23 cellular contexts compared by ENCODE assay signal in the genomic region with DNA sequence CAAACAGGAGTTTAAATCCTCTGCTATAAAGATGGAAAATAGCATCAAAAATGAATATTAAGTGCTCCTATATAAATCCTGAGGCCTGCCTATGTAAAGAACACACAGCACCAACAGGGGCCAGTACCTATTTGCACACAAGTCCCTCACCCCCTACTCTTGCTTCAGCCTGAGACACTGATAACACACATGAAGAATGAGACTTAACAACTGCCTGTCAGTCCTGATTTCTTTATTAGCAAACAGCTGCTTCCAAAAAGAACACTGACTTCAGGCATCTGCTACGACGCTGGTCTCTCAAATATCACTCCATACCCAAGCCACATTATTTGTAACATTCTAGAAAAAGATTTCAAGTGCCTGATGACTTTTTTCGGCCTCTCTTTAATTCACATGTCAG. TPM values are rescaled to one million over a fixed set of nuclear protein-coding genes. Genes with fewer than 3 reads are reported as not detected.
DNase-seq lines count a peak whose midpoint lies in the region; ATAC-seq and TF ChIP-seq lines count a peak whose summit lies in the region.
"Had no signal": no experiment of that assay in that cellular context is flagged by ENCODE, and none has a peak within 500 bp of the region (broad histone marks: within the 10 kb centered on the region; RNA-seq: fewer than 3 reads in every experiment).

No MANE protein-coding gene starts in this region.

- no peaks in the 10 kb centered on the region for H3K27me3 Mint-ChIP-seq in nephron (ENCODE audit: low read depth)
- H3K27me3 Mint-ChIP-seq in type B pancreatic cell: no peaks in the 10 kb centered on the region
- H3K27me3 Mint-ChIP-seq: activated CD4-positive, alpha-beta T cell treated with anti-CD3 and anti-CD28 coated beads, Interleukin-2, amount 10 ng/mL, durations not matched to agents 24 days and 14 days; activated naive CD8-positive, alpha-beta T cell treated with anti-CD3 and anti-CD28 coated beads, Interleukin-2, amount 50 U/mL, for 24 hours had no signal

- H3K9me3 Mint-ChIP-seq in nephron (peaks cover 3% of the 10 kb centered on the region), type B pancreatic cell (peaks cover 1% of the 10 kb centered on the region)
- H3K9me3 Mint-ChIP-seq: activated naive CD8-positive, alpha-beta T cell treated with anti-CD3 and anti-CD28 coated beads, Interleukin-2, amount 50 U/mL, for 24 hours; T-cell had no signal

- H3K27me3 ChIP-seq in adipocyte (replicated peaks; ENCODE audit: control insufficient read depth, insufficient read depth, low read length): no peaks in the 10 kb centered on the region
- H3K27me3 ChIP-seq: breast epithelium, tibial nerve had no signal

- H3K4me3 ChIP-seq in adipocyte (ENCODE audit: low read length): no peak overlapping the region
- H3K4me3 ChIP-seq: breast epithelium, prostate gland, tibial nerve had no signal

- no peak for ATAC-seq in GM19467 (IDR thresholded peaks at IDR 0.05; ENCODE audit: unreplicated experiment)
- ATAC-seq: activated naive CD8-positive, alpha-beta T cell treated with anti-CD3 and anti-CD28 coated beads, Interleukin-2, amount 50 U/mL, for 24 hours; HCT116; natural killer cell; stimulated activated naive CD8-positive, alpha-beta T cell treated with anti-CD3 and anti-CD28 coated beads, Interleukin-15, Interleukin-2, amounts not matched to agents 100 U/mL and 50 U/mL, for 24 hours; T-cell had no signal

- DNase-seq in DMS153 (lab: John Stamatoyannopoulos, UW) (peak; percentile 12), DMS153 treated with DMSO at 0.1 percent for 48 hours (lab: John Stamatoyannopoulos, UW; ENCODE audit: unreplicated experiment) (no peak), adipocyte (ENCODE audit: low read depth) (peak; percentile 33), type B pancreatic cell (ENCODE audit: extremely low spot score, unreplicated experiment) (no peak), UCSD-AML1 (lab: John Stamatoyannopoulos, UW; ENCODE audit: unreplicated experiment) (no peak), NCI-H1694 (lab: John Stamatoyannopoulos, UW) (no peak)
- DNase-seq: activated CD4-positive, alpha-beta T cell treated with anti-CD3 and anti-CD28 coated beads, Interleukin-2, amount 10 ng/mL, durations not matched to agents 24 days and 14 days; activated CD8-positive, alpha-beta memory T cell treated with anti-CD3 and anti-CD28 coated beads, Interleukin-2, amount 50 U/mL, for 4 hours; activated naive CD8-positive, alpha-beta T cell treated with anti-CD3 and anti-CD28 coated beads, Interleukin-2, amount 50 U/mL, for 24 hours; BE2C; COR-L47; cortex of kidney; natural killer cell; NCI-H1105 treated with DMSO at 0.1 percent for 48 hours; SHP77; stimulated activated naive CD8-positive, alpha-beta T cell treated with anti-CD3 and anti-CD28 coated beads, Interleukin-15, Interleukin-2, amounts not matched to agents 100 U/mL and 50 U/mL, for 24 hours; T-cell had no signal

- H3K36me3 ChIP-seq in adipocyte (ENCODE audit: control insufficient read depth, insufficient read depth, low read length, severe bottlenecking): no peaks in the 10 kb centered on the region
- H3K36me3 ChIP-seq: BE2C, breast epithelium, prostate gland had no signal

- H3K9me3 ChIP-seq in adipocyte (ENCODE audit: control insufficient read depth, low read length): no peaks in the 10 kb centered on the region
- H3K9me3 ChIP-seq: BE2C, breast epithelium, prostate gland, tibial nerve had no signal

- H3K27ac Mint-ChIP-seq in nephron (peak overlapping the region; percentile 42 to 72 (median 43)), type B pancreatic cell (peak overlapping the region; percentile 12)
- H3K27ac Mint-ChIP-seq: activated CD4-positive, alpha-beta T cell treated with anti-CD3 and anti-CD28 coated beads, Interleukin-2, amount 10 ng/mL, durations not matched to agents 24 days and 14 days; activated naive CD8-positive, alpha-beta T cell treated with anti-CD3 and anti-CD28 coated beads, Interleukin-2, amount 50 U/mL, for 24 hours; natural killer cell; T-cell had no signal

- no peak overlapping the region for H3K9ac ChIP-seq in adipocyte (ENCODE audit: low read length)

- H3K4me1 ChIP-seq in adipocyte (ENCODE audit: control insufficient read depth, insufficient read depth, low read length): peaks cover 26% of the 10 kb centered on the region
- H3K4me1 ChIP-seq: BE2C, breast epithelium, tibial nerve had no signal

- TF ChIP-seq CTCF in nephron (IDR thresholded peaks at IDR 0.05; ENCODE audit: unreplicated experiment in 3 of 3): no peak
- TF ChIP-seq CTCF in type B pancreatic cell (conservative IDR thresholded peaks at IDR 0.05): no peak

- no peak overlapping the region for H3K4me3 Mint-ChIP-seq in nephron
- H3K4me3 Mint-ChIP-seq in type B pancreatic cell: peak overlapping the region; percentile 16
- H3K4me3 Mint-ChIP-seq: activated CD4-positive, alpha-beta T cell treated with anti-CD3 and anti-CD28 coated beads, Interleukin-2, amount 10 ng/mL, durations not matched to agents 24 days and 14 days; activated naive CD8-positive, alpha-beta T cell treated with anti-CD3 and anti-CD28 coated beads, Interleukin-2, amount 50 U/mL, for 24 hours; natural killer cell; T-cell had no signal

- H3K4me1 Mint-ChIP-seq in nephron (peaks cover 59% of the 10 kb centered on the region), type B pancreatic cell (ENCODE audit: unreplicated experiment) (peaks cover 44% of the 10 kb centered on the region)
- H3K4me1 Mint-ChIP-seq: activated CD4-positive, alpha-beta T cell treated with anti-CD3 and anti-CD28 coated beads, Interleukin-2, amount 10 ng/mL, durations not matched to agents 24 days and 14 days; activated naive CD8-positive, alpha-beta T cell treated with anti-CD3 and anti-CD28 coated beads, Interleukin-2, amount 50 U/mL, for 24 hours; natural killer cell; T-cell had no signal

- H3K36me3 Mint-ChIP-seq in nephron (ENCODE audit: low read depth) (peaks cover 15% of the 10 kb centered on the region), type B pancreatic cell (peaks cover 8% of the 10 kb centered on the region)
- H3K36me3 Mint-ChIP-seq: natural killer cell, T-cell had no signal

RNA-seq across cellular contexts. Expression of gene MYO10, which starts 55.5 kb away (rescaled TPM):
- total RNA-seq in type B pancreatic cell (ENCODE audit: low replicate concordance): 33.6 and 52.5 TPM in 2 replicates

Comparison
In these comparisons a context has a peak if more than half of its experiments do, and no peak if none do; other contexts are left out.
1. DNase-seq: peak in DMS153 (single experiment) and adipocyte (single experiment); none in DMS153 treated with DMSO at 0.1 percent for 48 hours (single experiment), type B pancreatic cell (single experiment), UCSD-AML1 (single experiment) and NCI-H1694 (single experiment).